Comparison of ENCODE assay signal across 18 cellular contexts in genomic region chr9:114433720-114434255, GRCh38. TPM values are rescaled to one million over a fixed set of nuclear protein-coding genes. Genes with fewer than 3 reads are reported as not detected.
DNase-seq lines count a peak whose midpoint lies in the region; ATAC-seq and FAIRE-seq lines count a peak whose summit lies in the region.
"Had no signal": no experiment of that assay in that cellular context is flagged by ENCODE, and none has a peak within 500 bp of the region (broad histone marks: within the 10 kb centered on the region; RNA-seq: fewer than 3 reads in every experiment).

No MANE protein-coding gene starts in this region.

- no peaks in the 10 kb centered on the region for H3K9me3 Mint-ChIP-seq in stimulated activated naive CD8-positive, alpha-beta T cell treated with anti-CD3 and anti-CD28 coated beads, Interleukin-15, amount 100 ng/mL, for 72 hours
- H3K9me3 Mint-ChIP-seq in activated naive CD4-positive, alpha-beta T cell treated with anti-CD3 and anti-CD28 coated beads, Interleukin-2, amount 50 U/mL, for 72 hours: no peaks in the 10 kb centered on the region
- H3K9me3 Mint-ChIP-seq: activated B cell treated with CpG ODN at 0.5 μM for 24 hours; activated T-helper 1 cell treated with anti-CD3 and anti-CD28 coated beads, Interleukin-12 subunit alpha, Interleukin-12 subunit beta, Interleukin-2, Interleukin-4 antibody, amounts not matched to agents 30 ng/mL and 10 ng/mL and 1 ng/mL, durations not matched to agents 14 hours and 24 hours and 36 hours; CD4-positive, CD25-positive, alpha-beta regulatory T cell had no signal

- no peaks in the 10 kb centered on the region for H3K36me3 Mint-ChIP-seq in activated naive CD4-positive, alpha-beta T cell treated with anti-CD3 and anti-CD28 coated beads, Interleukin-2, amount 50 U/mL, for 72 hours
- H3K36me3 Mint-ChIP-seq: CD4-positive, CD25-positive, alpha-beta regulatory T cell had no signal

- peaks cover 4% of the 10 kb centered on the region for H3K4me1 Mint-ChIP-seq in stimulated activated naive CD8-positive, alpha-beta T cell treated with anti-CD3 and anti-CD28 coated beads, Interleukin-15, amount 100 ng/mL, for 72 hours
- H3K4me1 Mint-ChIP-seq: activated B cell treated with CpG ODN at 0.5 μM for 24 hours had no signal

- no peak for FAIRE-seq in frontal cortex (lab: Jason Lieb, UNC)
- FAIRE-seq: GM19239, urothelium cell line had no signal

- ATAC-seq in stimulated activated naive CD8-positive, alpha-beta T cell treated with anti-CD3 and anti-CD28 coated beads, Interleukin-15, amount 100 ng/mL, for 72 hours: peak; percentile 90
- ATAC-seq in stimulated activated naive CD8-positive, alpha-beta T cell treated with anti-CD3 and anti-CD28 coated beads, Interleukin-15, Interleukin-2, amounts not matched to agents 100 U/mL and 50 U/mL, for 24 hours: no peak
- peak; percentile 57 for ATAC-seq in HG03342 (IDR thresholded peaks at IDR 0.05; ENCODE audit: unreplicated experiment)
- ATAC-seq in activated naive CD4-positive, alpha-beta T cell treated with anti-CD3 and anti-CD28 coated beads, Interleukin-2, amount 50 U/mL, for 72 hours: peak; percentile 40 to 46

- H3K27me3 Mint-ChIP-seq in stimulated activated naive CD8-positive, alpha-beta T cell treated with anti-CD3 and anti-CD28 coated beads, Interleukin-15, amount 100 ng/mL, for 72 hours: no peaks in the 10 kb centered on the region
- H3K27me3 Mint-ChIP-seq: activated B cell treated with CpG ODN at 0.5 μM for 24 hours; CD4-positive, CD25-positive, alpha-beta regulatory T cell had no signal

- no peak overlapping the region for H3K27ac Mint-ChIP-seq in stimulated activated naive CD8-positive, alpha-beta T cell treated with anti-CD3 and anti-CD28 coated beads, Interleukin-15, amount 100 ng/mL, for 72 hours
- H3K27ac Mint-ChIP-seq in activated naive CD4-positive, alpha-beta T cell treated with anti-CD3 and anti-CD28 coated beads, Interleukin-2, amount 50 U/mL, for 72 hours: no peak overlapping the region
- H3K27ac Mint-ChIP-seq: activated B cell treated with CpG ODN at 0.5 μM for 24 hours; activated T-helper 1 cell treated with anti-CD3 and anti-CD28 coated beads, Interleukin-12 subunit alpha, Interleukin-12 subunit beta, Interleukin-2, Interleukin-4 antibody, amounts not matched to agents 30 ng/mL and 10 ng/mL and 1 ng/mL, durations not matched to agents 14 hours and 24 hours and 36 hours; CD4-positive, CD25-positive, alpha-beta regulatory T cell had no signal

- DNase-seq in stimulated activated naive CD8-positive, alpha-beta T cell treated with anti-CD3 and anti-CD28 coated beads, Interleukin-15, amount 100 ng/mL, for 72 hours: no peak
- no peak for DNase-seq in stimulated activated naive CD8-positive, alpha-beta T cell treated with anti-CD3 and anti-CD28 coated beads, Interleukin-15, Interleukin-2, amounts not matched to agents 100 U/mL and 50 U/mL, for 24 hours
- peak in 1 of 2 donors; percentile 11 for DNase-seq in activated naive CD4-positive, alpha-beta T cell treated with anti-CD3 and anti-CD28 coated beads, Interleukin-2, amount 50 U/mL, for 72 hours (ENCODE audit: low spot score in 2 of 2)
- DNase-seq in frontal cortex (ENCODE audit: low spot score in 2 of 2) (no peak), midbrain (lab: John Stamatoyannopoulos, UW) (no peak), NCI-H2107 (lab: John Stamatoyannopoulos, UW) (no peak)
- DNase-seq: activated B cell treated with CpG ODN at 0.5 μM for 24 hours, anterior cingulate cortex, GOT3, KBM-7, NCI-H146, NCI-H524, T1000 had no signal

- no peak overlapping the region for H3K4me3 Mint-ChIP-seq in stimulated activated naive CD8-positive, alpha-beta T cell treated with anti-CD3 and anti-CD28 coated beads, Interleukin-15, amount 100 ng/mL, for 72 hours
- H3K4me3 Mint-ChIP-seq: activated B cell treated with CpG ODN at 0.5 μM for 24 hours; activated T-helper 1 cell treated with anti-CD3 and anti-CD28 coated beads, Interleukin-12 subunit alpha, Interleukin-12 subunit beta, Interleukin-2, Interleukin-4 antibody, amounts not matched to agents 30 ng/mL and 10 ng/mL and 1 ng/mL, durations not matched to agents 14 hours and 24 hours and 36 hours; CD4-positive, CD25-positive, alpha-beta regulatory T cell had no signal

RNA-seq across cellular contexts. Expression of gene AKNA, which starts 46.0 kb away (rescaled TPM):
- 100 to 1,000 TPM; 165 to 174 TPM for total RNA-seq in activated naive CD4-positive, alpha-beta T cell treated with anti-CD3 and anti-CD28 coated beads, Interleukin-2, amount 50 U/mL, for 72 hours
- total RNA-seq in frontal cortex: 3.3 TPM

Comparison
In these comparisons a context has a peak if more than half of its experiments do, and no peak if none do; other contexts are left out.
1. RNA of gene AKNA, which starts 46.0 kb away (total RNA-seq): 165 to 174 TPM in activated naive CD4-positive, alpha-beta T cell treated with anti-CD3 and anti-CD28 coated beads, Interleukin-2, amount 50 U/mL, for 72 hours; 3.3 TPM in frontal cortex (single experiment); every median in the first group is over 10 times any median in the second.